ENCODE assay signal across 1 cellular context in the genomic region with DNA sequence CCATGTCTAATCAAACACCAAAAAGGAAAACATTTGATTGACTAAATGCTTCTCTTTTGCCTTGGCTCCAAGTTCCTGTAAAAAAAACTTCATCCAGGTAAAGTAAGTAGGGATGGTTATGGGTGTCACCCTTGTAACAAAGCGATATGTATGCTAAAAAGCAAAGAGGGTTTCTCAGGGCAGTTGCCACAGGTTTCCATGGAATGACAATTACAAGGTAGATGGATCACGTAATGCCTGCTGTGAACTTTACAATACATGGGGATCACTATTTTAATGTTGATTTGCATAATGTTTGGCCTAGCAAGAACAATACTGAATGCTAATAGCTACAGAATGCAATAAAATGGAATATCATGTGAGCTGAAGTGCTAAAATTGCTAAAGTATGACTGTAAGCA.
TF ChIP-seq lines count a peak whose summit lies in the region.

No MANE protein-coding gene starts in this region.

TF ChIP-seq in H1, 55 proteins besides CTCF, POLR2A, EP300 and RAD21:
- peak; percentile 31 for TF ChIP-seq NANOG (IDR thresholded peaks at IDR 0.05; ENCODE audit: insufficient read depth, low read depth, low read length, poor library complexity, severe bottlenecking)
- no peak for TF ChIP-seq SRF (IDR thresholded peaks at IDR 0.05; ENCODE audit: low read depth, low read length)
- TF ChIP-seq SIN3A (conservative IDR thresholded peaks at IDR 0.05 in 1 of 2, IDR thresholded peaks at IDR 0.05 in 1 of 2; ENCODE audit: low read depth in 1 of 2, low read length in 2 of 2), result no peak
- TF ChIP-seq, protein P1, sequence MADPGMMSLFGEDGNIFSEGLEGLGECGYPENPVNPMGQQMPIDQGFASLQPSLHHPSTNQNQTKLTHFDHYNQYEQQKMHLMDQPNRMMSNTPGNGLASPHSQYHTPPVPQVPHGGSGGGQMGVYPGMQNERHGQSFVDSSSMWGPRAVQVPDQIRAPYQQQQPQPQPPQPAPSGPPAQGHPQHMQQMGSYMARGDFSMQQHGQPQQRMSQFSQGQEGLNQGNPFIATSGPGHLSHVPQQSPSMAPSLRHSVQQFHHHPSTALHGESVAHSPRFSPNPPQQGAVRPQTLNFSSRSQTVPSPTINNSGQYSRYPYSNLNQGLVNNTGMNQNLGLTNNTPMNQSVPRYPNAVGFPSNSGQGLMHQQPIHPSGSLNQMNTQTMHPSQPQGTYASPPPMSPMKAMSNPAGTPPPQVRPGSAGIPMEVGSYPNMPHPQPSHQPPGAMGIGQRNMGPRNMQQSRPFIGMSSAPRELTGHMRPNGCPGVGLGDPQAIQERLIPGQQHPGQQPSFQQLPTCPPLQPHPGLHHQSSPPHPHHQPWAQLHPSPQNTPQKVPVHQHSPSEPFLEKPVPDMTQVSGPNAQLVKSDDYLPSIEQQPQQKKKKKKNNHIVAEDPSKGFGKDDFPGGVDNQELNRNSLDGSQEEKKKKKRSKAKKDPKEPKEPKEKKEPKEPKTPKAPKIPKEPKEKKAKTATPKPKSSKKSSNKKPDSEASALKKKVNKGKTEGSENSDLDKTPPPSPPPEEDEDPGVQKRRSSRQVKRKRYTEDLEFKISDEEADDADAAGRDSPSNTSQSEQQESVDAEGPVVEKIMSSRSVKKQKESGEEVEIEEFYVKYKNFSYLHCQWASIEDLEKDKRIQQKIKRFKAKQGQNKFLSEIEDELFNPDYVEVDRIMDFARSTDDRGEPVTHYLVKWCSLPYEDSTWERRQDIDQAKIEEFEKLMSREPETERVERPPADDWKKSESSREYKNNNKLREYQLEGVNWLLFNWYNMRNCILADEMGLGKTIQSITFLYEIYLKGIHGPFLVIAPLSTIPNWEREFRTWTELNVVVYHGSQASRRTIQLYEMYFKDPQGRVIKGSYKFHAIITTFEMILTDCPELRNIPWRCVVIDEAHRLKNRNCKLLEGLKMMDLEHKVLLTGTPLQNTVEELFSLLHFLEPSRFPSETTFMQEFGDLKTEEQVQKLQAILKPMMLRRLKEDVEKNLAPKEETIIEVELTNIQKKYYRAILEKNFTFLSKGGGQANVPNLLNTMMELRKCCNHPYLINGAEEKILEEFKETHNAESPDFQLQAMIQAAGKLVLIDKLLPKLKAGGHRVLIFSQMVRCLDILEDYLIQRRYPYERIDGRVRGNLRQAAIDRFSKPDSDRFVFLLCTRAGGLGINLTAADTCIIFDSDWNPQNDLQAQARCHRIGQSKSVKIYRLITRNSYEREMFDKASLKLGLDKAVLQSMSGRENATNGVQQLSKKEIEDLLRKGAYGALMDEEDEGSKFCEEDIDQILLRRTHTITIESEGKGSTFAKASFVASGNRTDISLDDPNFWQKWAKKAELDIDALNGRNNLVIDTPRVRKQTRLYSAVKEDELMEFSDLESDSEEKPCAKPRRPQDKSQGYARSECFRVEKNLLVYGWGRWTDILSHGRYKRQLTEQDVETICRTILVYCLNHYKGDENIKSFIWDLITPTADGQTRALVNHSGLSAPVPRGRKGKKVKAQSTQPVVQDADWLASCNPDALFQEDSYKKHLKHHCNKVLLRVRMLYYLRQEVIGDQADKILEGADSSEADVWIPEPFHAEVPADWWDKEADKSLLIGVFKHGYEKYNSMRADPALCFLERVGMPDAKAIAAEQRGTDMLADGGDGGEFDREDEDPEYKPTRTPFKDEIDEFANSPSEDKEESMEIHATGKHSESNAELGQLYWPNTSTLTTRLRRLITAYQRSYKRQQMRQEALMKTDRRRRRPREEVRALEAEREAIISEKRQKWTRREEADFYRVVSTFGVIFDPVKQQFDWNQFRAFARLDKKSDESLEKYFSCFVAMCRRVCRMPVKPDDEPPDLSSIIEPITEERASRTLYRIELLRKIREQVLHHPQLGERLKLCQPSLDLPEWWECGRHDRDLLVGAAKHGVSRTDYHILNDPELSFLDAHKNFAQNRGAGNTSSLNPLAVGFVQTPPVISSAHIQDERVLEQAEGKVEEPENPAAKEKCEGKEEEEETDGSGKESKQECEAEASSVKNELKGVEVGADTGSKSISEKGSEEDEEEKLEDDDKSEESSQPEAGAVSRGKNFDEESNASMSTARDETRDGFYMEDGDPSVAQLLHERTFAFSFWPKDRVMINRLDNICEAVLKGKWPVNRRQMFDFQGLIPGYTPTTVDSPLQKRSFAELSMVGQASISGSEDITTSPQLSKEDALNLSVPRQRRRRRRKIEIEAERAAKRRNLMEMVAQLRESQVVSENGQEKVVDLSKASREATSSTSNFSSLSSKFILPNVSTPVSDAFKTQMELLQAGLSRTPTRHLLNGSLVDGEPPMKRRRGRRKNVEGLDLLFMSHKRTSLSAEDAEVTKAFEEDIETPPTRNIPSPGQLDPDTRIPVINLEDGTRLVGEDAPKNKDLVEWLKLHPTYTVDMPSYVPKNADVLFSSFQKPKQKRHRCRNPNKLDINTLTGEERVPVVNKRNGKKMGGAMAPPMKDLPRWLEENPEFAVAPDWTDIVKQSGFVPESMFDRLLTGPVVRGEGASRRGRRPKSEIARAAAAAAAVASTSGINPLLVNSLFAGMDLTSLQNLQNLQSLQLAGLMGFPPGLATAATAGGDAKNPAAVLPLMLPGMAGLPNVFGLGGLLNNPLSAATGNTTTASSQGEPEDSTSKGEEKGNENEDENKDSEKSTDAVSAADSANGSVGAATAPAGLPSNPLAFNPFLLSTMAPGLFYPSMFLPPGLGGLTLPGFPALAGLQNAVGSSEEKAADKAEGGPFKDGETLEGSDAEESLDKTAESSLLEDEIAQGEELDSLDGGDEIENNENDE (IDR thresholded peaks at IDR 0.05; ENCODE audit: insufficient replicate concordance, low read length), result no peak
- no peak for TF ChIP-seq POU5F1 (IDR thresholded peaks at IDR 0.05; ENCODE audit: low read depth, low read length)
- TF ChIP-seq, protein P2, sequence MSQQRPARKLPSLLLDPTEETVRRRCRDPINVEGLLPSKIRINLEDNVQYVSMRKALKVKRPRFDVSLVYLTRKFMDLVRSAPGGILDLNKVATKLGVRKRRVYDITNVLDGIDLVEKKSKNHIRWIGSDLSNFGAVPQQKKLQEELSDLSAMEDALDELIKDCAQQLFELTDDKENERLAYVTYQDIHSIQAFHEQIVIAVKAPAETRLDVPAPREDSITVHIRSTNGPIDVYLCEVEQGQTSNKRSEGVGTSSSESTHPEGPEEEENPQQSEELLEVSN (IDR thresholded peaks at IDR 0.05), result no peak
- TF ChIP-seq SP4 (IDR thresholded peaks at IDR 0.05; ENCODE audit: low read length), result no peak
- 0 out of 2 replicates have a peak, but pooled peaks have one; percentile 9 for TF ChIP-seq SP1 (IDR thresholded peaks at IDR 0.05; ENCODE audit: low read depth, low read length)
- TF ChIP-seq RXRA (IDR thresholded peaks at IDR 0.05; ENCODE audit: insufficient read depth, low read depth, low read length), result no peak
- TF ChIP-seq BCL11A (IDR thresholded peaks at IDR 0.05; ENCODE audit: low read depth in 2 of 2, low read length in 2 of 2), result peak in 1 of 2 experiments; percentile 10
- TF ChIP-seq TCF12 (IDR thresholded peaks at IDR 0.05; ENCODE audit: low read depth, low read length), result no peak
- TF ChIP-seq SIRT6 (IDR thresholded peaks at IDR 0.05; ENCODE audit: low read length), result no peak
TF ChIP-seq in H1: peak in this region for 3.
